ENCODE assay signal across 10 cellular contexts in the genomic region with DNA sequence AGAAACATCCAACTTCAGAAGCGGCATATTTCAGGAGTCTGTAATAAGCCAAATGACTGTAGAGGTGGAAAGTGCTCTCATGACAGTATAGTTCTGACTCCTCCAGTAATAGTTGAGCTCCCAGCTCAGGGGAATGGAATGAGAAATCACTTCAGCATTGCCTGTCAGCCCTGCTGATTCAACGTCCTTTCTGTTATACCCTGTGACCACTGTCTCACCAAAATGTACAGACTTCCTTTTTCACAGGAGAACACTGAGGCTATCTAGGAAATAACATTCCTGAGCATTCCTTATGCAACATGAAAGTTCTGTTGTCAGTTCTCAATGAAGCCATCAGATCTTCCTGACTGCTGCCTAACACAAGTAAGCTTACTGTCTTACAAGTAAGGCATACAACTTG.
A peak's percentile ranks its signal among the peaks of the same experiment; 100 is the strongest.
DNase-seq lines count a peak whose midpoint lies in the region; ATAC-seq and TF ChIP-seq lines count a peak whose summit lies in the region.
"Had no signal": no experiment of that assay in that cellular context is flagged by ENCODE, and none has a peak within 500 bp of the region (broad histone marks: within the 10 kb centered on the region; RNA-seq: fewer than 3 reads in every experiment).

No MANE protein-coding gene starts in this region.

- H3K36me3 Mint-ChIP-seq in T-helper 17 cell (ENCODE audit: low read depth), result no peaks in the 10 kb centered on the region

- no peak overlapping the region for H3K4me3 ChIP-seq in dorsolateral prefrontal cortex
- H3K4me3 ChIP-seq: BLaER1 had no signal

- no peak overlapping the region for H3K4me3 Mint-ChIP-seq in T-helper 17 cell

- H3K27me3 Mint-ChIP-seq in T-helper 17 cell, result no peaks in the 10 kb centered on the region

- no peaks in the 10 kb centered on the region for H3K27me3 ChIP-seq in dorsolateral prefrontal cortex
- H3K27me3 ChIP-seq: BLaER1 had no signal

- H3K27ac ChIP-seq in dorsolateral prefrontal cortex, result no peak overlapping the region
- H3K27ac ChIP-seq: BLaER1 had no signal

- no peak for TF ChIP-seq CTCF in dorsolateral prefrontal cortex (IDR thresholded peaks at IDR 0.05 in 54 of 56, conservative IDR thresholded peaks at IDR 0.05 in 2 of 56; ENCODE audit: low read depth in 1 of 56, partially characterized antibody in 56 of 56)

- DNase-seq in 8988T (peak; percentile 6), HCEC 1CT (peak; percentile 97), astrocyte of the hippocampus (ENCODE audit: low read depth, low spot score) (peak; percentile 86), iris pigment epithelial cell (ENCODE audit: low read depth) (peak; percentile 98), T-helper 17 cell (no peak), NCI-H510A treated with DMSO at 0.1 percent for 48 hours (lab: John Stamatoyannopoulos, UW) (no peak), dorsolateral prefrontal cortex (no peak)
- DNase-seq: nucleus accumbens had no signal

- no peaks in the 10 kb centered on the region for H3K9me3 ChIP-seq in T-helper 17 cell (ENCODE audit: control insufficient read depth, low read length, poor library complexity, severe bottlenecking)
- H3K9me3 ChIP-seq: BLaER1 had no signal

- H3K27ac Mint-ChIP-seq in T-helper 17 cell, result no peak overlapping the region

- ATAC-seq in HG02970 (IDR thresholded peaks at IDR 0.05; ENCODE audit: low FRiP score, unreplicated experiment), result no peak
- ATAC-seq in T-helper 17 cell, result no peak

- H3K4me1 Mint-ChIP-seq in T-helper 17 cell, result no peaks in the 10 kb centered on the region

- intact Hi-C loops in dorsolateral prefrontal cortex (cut with DNase I), result no loop called here

Comparison
In these comparisons a context has a peak if more than half of its experiments do, and no peak if none do; other contexts are left out.
1. DNase-seq: peak in 8988T (single experiment), HCEC 1CT (single experiment), astrocyte of the hippocampus (single experiment) and iris pigment epithelial cell (single experiment); none in T-helper 17 cell (0 of 3), NCI-H510A treated with DMSO at 0.1 percent for 48 hours (single experiment) and dorsolateral prefrontal cortex (0 of 10).